In genomic region chr3:115975353-115975752, GRCh38 we compare ENCODE assay signal across 10 cellular contexts.
DNase-seq lines count a peak whose midpoint lies in the region; ATAC-seq, FAIRE-seq and TF ChIP-seq lines count a peak whose summit lies in the region.
"Had no signal": no experiment of that assay in that cellular context is flagged by ENCODE, and none has a peak within 500 bp of the region (broad histone marks: within the 10 kb centered on the region; RNA-seq: fewer than 3 reads in every experiment).

No MANE protein-coding gene starts in this region.

- TF ChIP-seq CTCF in A549 (IDR thresholded peaks at IDR 0.05) (no peak), cardiac fibroblast (IDR thresholded peaks at IDR 0.05; ENCODE audit: low read depth, low read length) (no peak)
- TF ChIP-seq CTCF in activated CD8-positive, alpha-beta T cell treated with anti-CD3 and anti-CD28 coated beads for 36 hours (IDR thresholded peaks at IDR 0.05) = no peak

- TF ChIP-seq EP300 in A549 (IDR thresholded peaks at IDR 0.05) = no peak

- FAIRE-seq in A549 (lab: Jason Lieb, UNC) = no peak

- no peak overlapping the region for H3K4me3 Mint-ChIP-seq in activated CD8-positive, alpha-beta T cell treated with anti-CD3 and anti-CD28 coated beads for 36 hours
- H3K4me3 Mint-ChIP-seq: CD4-positive, alpha-beta T cell had no signal

- POLR2A ChIA-PET in A549 (lab: Yijun Ruan, JAX) = no interaction called here
- POLR2A ChIA-PET in activated CD8-positive, alpha-beta T cell treated with anti-CD3 and anti-CD28 coated beads for 36 hours (lab: Charles Lee) = no interaction called here

- no peak for TF ChIP-seq RAD21 in A549 (conservative IDR thresholded peaks at IDR 0.05 in 1 of 2, IDR thresholded peaks at IDR 0.05 in 1 of 2)

- WGBS in A549 (ENCODE audit: missing lambda C conversion rate) = 9% methylated on average over 3 of the region's 3 CpGs

- CTCF ChIA-PET in A549 (lab: Yijun Ruan, JAX) = interaction anchor here (1.5 kb wide), 1 partner anchor 11 kb away, joined by 4 read pairs; no protein-coding TSS in a partner anchor
- CTCF ChIA-PET in activated CD8-positive, alpha-beta T cell treated with anti-CD3 and anti-CD28 coated beads for 36 hours (lab: Charles Lee) = no interaction called here

- no peaks in the 10 kb centered on the region for H3K9me3 ChIP-seq in A549

- ATAC-seq in A549 (peak; percentile 72 to 80; a peak in 5 of 6 replicates), GM18868 (IDR thresholded peaks at IDR 0.05; ENCODE audit: unreplicated experiment) (peak; percentile 92), HG03097 (IDR thresholded peaks at IDR 0.05; ENCODE audit: low FRiP score, unreplicated experiment) (no peak)
- ATAC-seq in activated CD8-positive, alpha-beta T cell treated with anti-CD3 and anti-CD28 coated beads for 36 hours = no peak

- H3K4me2 ChIP-seq in A549 = peak overlapping the region; percentile 35

- peak; percentile 11 to 12 for DNase-seq in A549 (ENCODE audit: low read depth in 1 of 2, low spot score in 1 of 2)
- peak; percentile 94 for DNase-seq in HT1080 (ENCODE audit: low read depth)
- DNase-seq in cardiac fibroblast (ENCODE audit: low read depth in 2 of 2) = peak; percentile 47 to 54
- no peak for DNase-seq in MV-4-11 (lab: John Stamatoyannopoulos, UW)
- no peak for DNase-seq in activated CD8-positive, alpha-beta T cell treated with anti-CD3 and anti-CD28 coated beads for 36 hours
- no peak for DNase-seq in activated naive CD4-positive, alpha-beta T cell (lab: John Stamatoyannopoulos, UW)
- DNase-seq: CD4-positive, alpha-beta T cell; WERI-Rb-1 had no signal

- 0 out of 6 replicates have a peak overlapping the region, but pooled peaks of 1 of the 2 experiments have one; percentile 18 for H3K27ac ChIP-seq in A549
- H3K27ac ChIP-seq: WERI-Rb-1 had no signal

- no peak overlapping the region for H3K4me3 ChIP-seq in A549
- H3K4me3 ChIP-seq in cardiac fibroblast (replicated peaks in 1 of 2; ENCODE audit: low read depth in 2 of 2, low read length in 2 of 2) = no peak overlapping the region

- TF ChIP-seq POLR2A in A549 (IDR thresholded peaks at IDR 0.05; ENCODE audit: low read length) = no peak

- H3K27me3 Mint-ChIP-seq in activated CD8-positive, alpha-beta T cell treated with anti-CD3 and anti-CD28 coated beads for 36 hours = no peaks in the 10 kb centered on the region
- H3K27me3 Mint-ChIP-seq: CD4-positive, alpha-beta T cell had no signal

- intact Hi-C loops in activated CD8-positive, alpha-beta T cell treated with anti-CD3 and anti-CD28 coated beads for 36 hours (cut with micrococcal nuclease) = no loop called here

- H3K9me3 Mint-ChIP-seq in activated CD8-positive, alpha-beta T cell treated with anti-CD3 and anti-CD28 coated beads for 36 hours = no peaks in the 10 kb centered on the region
- H3K9me3 Mint-ChIP-seq: CD4-positive, alpha-beta T cell had no signal

- H3K4me1 Mint-ChIP-seq in activated CD8-positive, alpha-beta T cell treated with anti-CD3 and anti-CD28 coated beads for 36 hours (ENCODE audit: low read depth) = no peaks in the 10 kb centered on the region

- peaks cover 6% of the 10 kb centered on the region; the same call in 1 of the 3 replicates for H3K4me1 ChIP-seq in A549

- no peak overlapping the region for H3K27ac Mint-ChIP-seq in activated CD8-positive, alpha-beta T cell treated with anti-CD3 and anti-CD28 coated beads for 36 hours
- H3K27ac Mint-ChIP-seq: CD4-positive, alpha-beta T cell had no signal

- H3K36me3 Mint-ChIP-seq in activated CD8-positive, alpha-beta T cell treated with anti-CD3 and anti-CD28 coated beads for 36 hours (ENCODE audit: low read depth) = no peaks in the 10 kb centered on the region

TF ChIP-seq in A549, 52 proteins besides CTCF, POLR2A, EP300 and RAD21:
- no peak for TF ChIP-seq CBX2 (IDR thresholded peaks at IDR 0.05; ENCODE audit: borderline replicate concordance, low read depth)
- TF ChIP-seq KDM1A (IDR thresholded peaks at IDR 0.05; ENCODE audit: low read depth) = no peak
- TF ChIP-seq EHF (CRISPR knock-in tag; IDR thresholded peaks at IDR 0.05) = no peak
- no peak for TF ChIP-seq KDM5A (IDR thresholded peaks at IDR 0.05)
- TF ChIP-seq FOSL2 (IDR thresholded peaks at IDR 0.05) = peak; percentile 30; the same call in 1 of the 2 replicates
- peak; percentile 54 for TF ChIP-seq FOSL2 (CRISPR knock-in tag; IDR thresholded peaks at IDR 0.05)
- TF ChIP-seq HOXB5 (CRISPR knock-in tag; IDR thresholded peaks at IDR 0.05) = no peak
- no peak for TF ChIP-seq FOXS1 (CRISPR knock-in tag; IDR thresholded peaks at IDR 0.05)

Comparison
In these comparisons a context has a peak if more than half of its experiments do, and no peak if none do; other contexts are left out.
1. ATAC-seq: peak in A549 (2 of 2) and GM18868 (single experiment); none in activated CD8-positive, alpha-beta T cell treated with anti-CD3 and anti-CD28 coated beads for 36 hours (single experiment) and HG03097 (single experiment).
2. DNase-seq: peak in A549 (2 of 2), HT1080 (single experiment) and cardiac fibroblast (2 of 2); none in MV-4-11 (single experiment), activated CD8-positive, alpha-beta T cell treated with anti-CD3 and anti-CD28 coated beads for 36 hours (single experiment) and activated naive CD4-positive, alpha-beta T cell (0 of 4).